Comparison of ENCODE assay signal across 8 cellular contexts in the genomic region with DNA sequence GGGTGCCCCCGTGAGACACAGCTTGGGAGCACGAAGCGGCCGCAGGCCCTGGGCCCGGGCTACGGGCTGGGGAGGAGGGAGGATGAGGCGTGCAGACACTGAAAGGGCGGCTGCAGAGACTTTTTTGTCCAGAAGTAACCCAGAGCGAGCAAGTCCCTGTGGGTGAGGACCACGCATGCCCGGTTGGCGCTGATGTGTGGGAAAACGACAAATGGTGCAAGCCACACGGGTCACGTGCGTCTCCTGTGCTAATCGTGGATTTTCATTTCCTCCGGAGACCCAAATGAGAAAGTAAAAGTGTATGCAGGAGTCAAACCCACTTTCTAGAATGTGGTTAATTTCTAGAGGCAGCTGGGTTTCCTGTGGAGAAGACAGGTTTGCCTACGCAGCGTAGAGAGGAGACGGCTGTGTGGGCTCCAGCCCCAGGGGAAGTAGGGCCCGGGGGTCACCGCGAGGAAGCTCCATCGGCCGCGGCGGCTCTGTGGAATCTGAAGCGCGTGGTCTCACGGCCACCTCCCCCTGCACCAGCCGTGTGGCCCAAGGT. TPM values are rescaled to one million over a fixed set of nuclear protein-coding genes. Genes with fewer than 3 reads are reported as not detected.
DNase-seq lines count a peak whose midpoint lies in the region; ATAC-seq and TF ChIP-seq lines count a peak whose summit lies in the region.

No MANE protein-coding gene starts in this region.

- peak; percentile 62 for DNase-seq in T-helper 2 cell treated with Interferon-gamma antibody and Interleukin-4, amounts not matched to agents 5 μg/mL and 100 μg/mL, for 36 hours (ENCODE audit: low spot score)
- DNase-seq in chondrocyte (ENCODE audit: low spot score) (peak; percentile 42), NCI-H2196 treated with DMSO at 0.1 percent for 48 hours (lab: John Stamatoyannopoulos, UW; ENCODE audit: unreplicated experiment) (no peak), T1000 (lab: John Stamatoyannopoulos, UW) (no peak), DMS79 (lab: John Stamatoyannopoulos, UW) (no peak)
- DNase-seq in stimulated activated CD8-positive, alpha-beta memory T cell treated with anti-CD3 and anti-CD28 coated beads, Interleukin-12 subunit alpha, Interleukin-12 subunit beta, amount 100 ng/mL, for 1 hour (ENCODE audit: low read depth): peak; percentile 56

- peak overlapping the region; percentile 45 for H3K27ac Mint-ChIP-seq in T-helper 2 cell treated with Interferon-gamma antibody and Interleukin-4, amounts not matched to agents 5 μg/mL and 100 μg/mL, for 36 hours
- H3K27ac Mint-ChIP-seq in chondrocyte (ENCODE audit: unreplicated experiment): no peak overlapping the region

- no peaks in the 10 kb centered on the region for H3K36me3 Mint-ChIP-seq in T-helper 2 cell treated with Interferon-gamma antibody and Interleukin-4, amounts not matched to agents 5 μg/mL and 100 μg/mL, for 36 hours (ENCODE audit: low read depth)
- no peaks in the 10 kb centered on the region for H3K36me3 Mint-ChIP-seq in chondrocyte (ENCODE audit: low read depth)

- TF ChIP-seq CTCF in chondrocyte (IDR thresholded peaks at IDR 0.05): no peak

- H3K27me3 Mint-ChIP-seq in T-helper 2 cell treated with Interferon-gamma antibody and Interleukin-4, amounts not matched to agents 5 μg/mL and 100 μg/mL, for 36 hours (ENCODE audit: low read depth): peaks cover 64% of the 10 kb centered on the region
- peaks cover 13% of the 10 kb centered on the region for H3K27me3 Mint-ChIP-seq in chondrocyte (ENCODE audit: low read depth)

- H3K4me3 Mint-ChIP-seq in T-helper 2 cell treated with Interferon-gamma antibody and Interleukin-4, amounts not matched to agents 5 μg/mL and 100 μg/mL, for 36 hours: peak overlapping the region; percentile 72
- H3K4me3 Mint-ChIP-seq in chondrocyte (ENCODE audit: unreplicated experiment): no peak overlapping the region

- peak; percentile 95 for ATAC-seq in GM18519 (IDR thresholded peaks at IDR 0.05; ENCODE audit: low FRiP score, unreplicated experiment)
- ATAC-seq in HG02938 (IDR thresholded peaks at IDR 0.05; ENCODE audit: unreplicated experiment): peak; percentile 97

- no peaks in the 10 kb centered on the region for H3K9me3 Mint-ChIP-seq in T-helper 2 cell treated with Interferon-gamma antibody and Interleukin-4, amounts not matched to agents 5 μg/mL and 100 μg/mL, for 36 hours
- H3K9me3 Mint-ChIP-seq in chondrocyte (ENCODE audit: low read depth): no peaks in the 10 kb centered on the region

- peaks cover 12% of the 10 kb centered on the region for H3K4me1 Mint-ChIP-seq in T-helper 2 cell treated with Interferon-gamma antibody and Interleukin-4, amounts not matched to agents 5 μg/mL and 100 μg/mL, for 36 hours (ENCODE audit: low read depth)
- H3K4me1 Mint-ChIP-seq in chondrocyte (ENCODE audit: low read depth): peaks cover 12% of the 10 kb centered on the region

RNA-seq across cellular contexts. Expression of a gene that starts 19.0 kb away (rescaled TPM):
- 0.35 to 0.82 TPM (median 0.41 TPM) in 3 replicates for total RNA-seq in chondrocyte

RNA-seq across cellular contexts. Expression of a gene that starts 34.7 kb away (rescaled TPM):
- 26.6 to 36.7 TPM (median 26.8 TPM) in 3 replicates for total RNA-seq in chondrocyte

Comparison
In these comparisons a context has a peak if more than half of its experiments do, and no peak if none do; other contexts are left out.
1. DNase-seq: peak in T-helper 2 cell treated with Interferon-gamma antibody and Interleukin-4, amounts not matched to agents 5 μg/mL and 100 μg/mL, for 36 hours (single experiment), chondrocyte (single experiment) and stimulated activated CD8-positive, alpha-beta memory T cell treated with anti-CD3 and anti-CD28 coated beads, Interleukin-12 subunit alpha, Interleukin-12 subunit beta, amount 100 ng/mL, for 1 hour (single experiment); none in NCI-H2196 treated with DMSO at 0.1 percent for 48 hours (single experiment), T1000 (single experiment) and DMS79 (single experiment).